ENCODE assay signal across 9 cellular contexts in genomic region chr3:32175607-32176197, GRCh38.
DNase-seq lines count a peak whose midpoint lies in the region; ATAC-seq, FAIRE-seq and TF ChIP-seq lines count a peak whose summit lies in the region.
"Had no signal": no experiment of that assay in that cellular context is flagged by ENCODE, and none has a peak within 500 bp of the region (broad histone marks: within the 10 kb centered on the region; RNA-seq: fewer than 3 reads in every experiment).

No MANE protein-coding gene starts in this region.

- DNase-seq in DMS 273 (lab: John Stamatoyannopoulos, UW; ENCODE audit: unreplicated experiment) (peak; percentile 86), DMS 273 treated with DMSO at 0.1 percent for 48 hours (lab: John Stamatoyannopoulos, UW) (no peak), SIG-M5 treated with dmso at 0.1 percent for 504 hours (lab: John Stamatoyannopoulos, UW; ENCODE audit: unreplicated experiment) (peak; percentile 75), amniotic stem cell (lab: John Stamatoyannopoulos, UW) (peak; percentile 69), keratinocyte (ENCODE audit: low read depth, low spot score) (peak; percentile 19)
- DNase-seq in stimulated activated CD4-positive, alpha-beta T cell treated with anti-CD3 and anti-CD28 coated beads, TNF-alpha, amount 100 ng/mL, for 24 hours (ENCODE audit: low read depth in 3 of 3), result peak; percentile 11 to 42 (median 18)

- peak; percentile 64 to 68 (median 65) for TF ChIP-seq CTCF in keratinocyte (optimal IDR thresholded peaks at IDR 0.05 in 1 of 3, IDR thresholded peaks at IDR 0.05 in 1 of 3, conservative IDR thresholded peaks at IDR 0.05 in 1 of 3; ENCODE audit: extremely low read depth in 1 of 3, insufficient read depth in 2 of 3, low read length in 3 of 3)

- no peak overlapping the region for H3K9ac ChIP-seq in keratinocyte (ENCODE audit: control insufficient read depth, extremely low read depth, insufficient read depth, low read length)
- H3K9ac ChIP-seq: BLaER1 had no signal

- ATAC-seq in GM18517 (IDR thresholded peaks at IDR 0.05; ENCODE audit: unreplicated experiment), result no peak

- H3K4me2 ChIP-seq in keratinocyte (ENCODE audit: control insufficient read depth, extremely low read depth, insufficient read depth, low read depth, low read length), result no peak overlapping the region
- H3K4me2 ChIP-seq: BLaER1 had no signal

- peaks cover 9% of the 10 kb centered on the region for H3K4me1 ChIP-seq in keratinocyte (ENCODE audit: control insufficient read depth, extremely low read depth, insufficient read depth, low read length)

- H3K79me2 ChIP-seq in keratinocyte (ENCODE audit: control insufficient read depth, insufficient read depth, low read length), result no peaks in the 10 kb centered on the region

- no peak overlapping the region for H3K4me3 ChIP-seq in keratinocyte (ENCODE audit: control insufficient read depth in 2 of 3, extremely low read depth in 1 of 3, insufficient read depth in 2 of 3, low read depth in 1 of 3, low read length in 3 of 3)
- H3K4me3 ChIP-seq: BLaER1 had no signal

- H3K27me3 ChIP-seq in keratinocyte (ENCODE audit: control insufficient read depth, extremely low read depth, insufficient read depth, low read length), result peaks cover 7% of the 10 kb centered on the region
- H3K27me3 ChIP-seq: BLaER1 had no signal

- dilution Hi-C loops in keratinocyte (cut with MboI; ENCODE audit: extremely low pct_ligation_motif_present, low sequenced_read_pairs), result loop anchor here (25.0 kb wide), 1 partner anchor 162 kb away; no protein-coding TSS in a partner anchor

- peak; percentile 80 for FAIRE-seq in keratinocyte (lab: Jason Lieb, UNC)

- H2AFZ ChIP-seq in keratinocyte (ENCODE audit: control insufficient read depth, low read length), result no peak overlapping the region

- H3K36me3 ChIP-seq in keratinocyte (ENCODE audit: control insufficient read depth in 2 of 2, extremely low read depth in 1 of 2, insufficient read depth in 2 of 2, low read length in 2 of 2), result no peaks in the 10 kb centered on the region

- TF ChIP-seq RAD21 in Ishikawa (IDR thresholded peaks at IDR 0.05; ENCODE audit: low read depth), result peak; percentile 52

- no peaks in the 10 kb centered on the region for H3K9me1 ChIP-seq in keratinocyte (ENCODE audit: control insufficient read depth, extremely low read depth, insufficient read depth, low read length)

- no peak overlapping the region for H3K27ac ChIP-seq in keratinocyte (ENCODE audit: control insufficient read depth, insufficient read depth, low read length)
- H3K27ac ChIP-seq: BLaER1 had no signal

- no peaks in the 10 kb centered on the region for H4K20me1 ChIP-seq in keratinocyte (ENCODE audit: control insufficient read depth, extremely low read depth, insufficient read depth, low read length)
- H4K20me1 ChIP-seq: BLaER1 had no signal

- no peak for TF ChIP-seq EP300 in Ishikawa (IDR thresholded peaks at IDR 0.05; ENCODE audit: borderline replicate concordance)

- H3K9me3 ChIP-seq in keratinocyte (ENCODE audit: control insufficient read depth, low read depth, low read length), result no peaks in the 10 kb centered on the region

TF ChIP-seq in Ishikawa, 13 proteins besides CTCF, POLR2A, EP300 and RAD21:
- TF ChIP-seq TEAD4 (IDR thresholded peaks at IDR 0.05), result no peak
- no peak for TF ChIP-seq FOXM1 (IDR thresholded peaks at IDR 0.05; ENCODE audit: borderline replicate concordance, low read depth)
- TF ChIP-seq CREB1 (IDR thresholded peaks at IDR 0.05; ENCODE audit: low read depth), result no peak
- TF ChIP-seq, protein P1, sequence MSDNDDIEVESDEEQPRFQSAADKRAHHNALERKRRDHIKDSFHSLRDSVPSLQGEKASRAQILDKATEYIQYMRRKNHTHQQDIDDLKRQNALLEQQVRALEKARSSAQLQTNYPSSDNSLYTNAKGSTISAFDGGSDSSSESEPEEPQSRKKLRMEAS (IDR thresholded peaks at IDR 0.05), result no peak
- no peak for TF ChIP-seq TCF12 (IDR thresholded peaks at IDR 0.05; ENCODE audit: low read depth)
- TF ChIP-seq TAF1 (IDR thresholded peaks at IDR 0.05; ENCODE audit: low read depth), result no peak
